1 cellular context compared by ENCODE assay signal in genomic region chr2:209614630-209615369, GRCh38.
TF ChIP-seq lines count a peak whose summit lies in the region.

No MANE protein-coding gene starts in this region.

TF ChIP-seq in WTC11, 78 proteins besides CTCF, POLR2A, EP300 and RAD21 (continued from another document):
- TF ChIP-seq, protein P1, sequence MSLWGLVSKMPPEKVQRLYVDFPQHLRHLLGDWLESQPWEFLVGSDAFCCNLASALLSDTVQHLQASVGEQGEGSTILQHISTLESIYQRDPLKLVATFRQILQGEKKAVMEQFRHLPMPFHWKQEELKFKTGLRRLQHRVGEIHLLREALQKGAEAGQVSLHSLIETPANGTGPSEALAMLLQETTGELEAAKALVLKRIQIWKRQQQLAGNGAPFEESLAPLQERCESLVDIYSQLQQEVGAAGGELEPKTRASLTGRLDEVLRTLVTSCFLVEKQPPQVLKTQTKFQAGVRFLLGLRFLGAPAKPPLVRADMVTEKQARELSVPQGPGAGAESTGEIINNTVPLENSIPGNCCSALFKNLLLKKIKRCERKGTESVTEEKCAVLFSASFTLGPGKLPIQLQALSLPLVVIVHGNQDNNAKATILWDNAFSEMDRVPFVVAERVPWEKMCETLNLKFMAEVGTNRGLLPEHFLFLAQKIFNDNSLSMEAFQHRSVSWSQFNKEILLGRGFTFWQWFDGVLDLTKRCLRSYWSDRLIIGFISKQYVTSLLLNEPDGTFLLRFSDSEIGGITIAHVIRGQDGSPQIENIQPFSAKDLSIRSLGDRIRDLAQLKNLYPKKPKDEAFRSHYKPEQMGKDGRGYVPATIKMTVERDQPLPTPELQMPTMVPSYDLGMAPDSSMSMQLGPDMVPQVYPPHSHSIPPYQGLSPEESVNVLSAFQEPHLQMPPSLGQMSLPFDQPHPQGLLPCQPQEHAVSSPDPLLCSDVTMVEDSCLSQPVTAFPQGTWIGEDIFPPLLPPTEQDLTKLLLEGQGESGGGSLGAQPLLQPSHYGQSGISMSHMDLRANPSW (CRISPR knock-in tag; conservative IDR thresholded peaks at IDR 0.05; ENCODE audit: low read depth): no peak
- no peak for TF ChIP-seq EMX1 (CRISPR knock-in tag; IDR thresholded peaks at IDR 0.05)
- TF ChIP-seq MAX (CRISPR knock-in tag; IDR thresholded peaks at IDR 0.05): no peak
- no peak for TF ChIP-seq USF1 (CRISPR knock-in tag; IDR thresholded peaks at IDR 0.05)
- no peak for TF ChIP-seq MXD4 (CRISPR knock-in tag; IDR thresholded peaks at IDR 0.05; ENCODE audit: borderline replicate concordance)
- TF ChIP-seq, protein P2, sequence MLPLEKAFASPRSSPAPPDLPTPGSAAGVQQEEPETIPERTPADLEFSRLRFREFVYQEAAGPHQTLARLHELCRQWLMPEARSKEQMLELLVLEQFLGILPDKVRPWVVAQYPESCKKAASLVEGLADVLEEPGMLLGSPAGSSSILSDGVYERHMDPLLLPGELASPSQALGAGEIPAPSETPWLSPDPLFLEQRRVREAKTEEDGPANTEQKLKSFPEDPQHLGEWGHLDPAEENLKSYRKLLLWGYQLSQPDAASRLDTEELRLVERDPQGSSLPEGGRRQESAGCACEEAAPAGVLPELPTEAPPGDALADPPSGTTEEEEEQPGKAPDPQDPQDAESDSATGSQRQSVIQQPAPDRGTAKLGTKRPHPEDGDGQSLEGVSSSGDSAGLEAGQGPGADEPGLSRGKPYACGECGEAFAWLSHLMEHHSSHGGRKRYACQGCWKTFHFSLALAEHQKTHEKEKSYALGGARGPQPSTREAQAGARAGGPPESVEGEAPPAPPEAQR (CRISPR knock-in tag; IDR thresholded peaks at IDR 0.05): no peak
- no peak for TF ChIP-seq ZNF219 (CRISPR knock-in tag; IDR thresholded peaks at IDR 0.05; ENCODE audit: borderline replicate concordance)
- no peak for TF ChIP-seq GABPB1 (CRISPR knock-in tag; IDR thresholded peaks at IDR 0.05)
- TF ChIP-seq, protein P3, sequence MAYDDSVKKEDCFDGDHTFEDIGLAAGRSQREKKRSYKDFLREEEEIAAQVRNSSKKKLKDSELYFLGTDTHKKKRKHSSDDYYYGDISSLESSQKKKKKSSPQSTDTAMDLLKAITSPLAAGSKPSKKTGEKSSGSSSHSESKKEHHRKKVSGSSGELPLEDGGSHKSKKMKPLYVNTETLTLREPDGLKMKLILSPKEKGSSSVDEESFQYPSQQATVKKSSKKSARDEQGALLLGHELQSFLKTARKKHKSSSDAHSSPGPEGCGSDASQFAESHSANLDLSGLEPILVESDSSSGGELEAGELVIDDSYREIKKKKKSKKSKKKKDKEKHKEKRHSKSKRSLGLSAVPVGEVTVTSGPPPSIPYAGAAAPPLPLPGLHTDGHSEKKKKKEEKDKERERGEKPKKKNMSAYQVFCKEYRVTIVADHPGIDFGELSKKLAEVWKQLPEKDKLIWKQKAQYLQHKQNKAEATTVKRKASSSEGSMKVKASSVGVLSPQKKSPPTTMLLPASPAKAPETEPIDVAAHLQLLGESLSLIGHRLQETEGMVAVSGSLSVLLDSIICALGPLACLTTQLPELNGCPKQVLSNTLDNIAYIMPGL (CRISPR knock-in tag; IDR thresholded peaks at IDR 0.05): no peak
- TF ChIP-seq HMGA2 (CRISPR knock-in tag; IDR thresholded peaks at IDR 0.05): no peak
- TF ChIP-seq RELA (CRISPR knock-in tag; IDR thresholded peaks at IDR 0.05; ENCODE audit: borderline replicate concordance): no peak
- TF ChIP-seq ZNF232 (CRISPR knock-in tag; IDR thresholded peaks at IDR 0.05): no peak
- 0 out of 2 replicates have a peak, but pooled peaks have one; percentile 31 for TF ChIP-seq FOXJ3 (CRISPR knock-in tag; IDR thresholded peaks at IDR 0.05; ENCODE audit: borderline replicate concordance)
- TF ChIP-seq ZNF317 (CRISPR knock-in tag; IDR thresholded peaks at IDR 0.05; ENCODE audit: borderline replicate concordance, low read depth): no peak
- TF ChIP-seq, protein P4, sequence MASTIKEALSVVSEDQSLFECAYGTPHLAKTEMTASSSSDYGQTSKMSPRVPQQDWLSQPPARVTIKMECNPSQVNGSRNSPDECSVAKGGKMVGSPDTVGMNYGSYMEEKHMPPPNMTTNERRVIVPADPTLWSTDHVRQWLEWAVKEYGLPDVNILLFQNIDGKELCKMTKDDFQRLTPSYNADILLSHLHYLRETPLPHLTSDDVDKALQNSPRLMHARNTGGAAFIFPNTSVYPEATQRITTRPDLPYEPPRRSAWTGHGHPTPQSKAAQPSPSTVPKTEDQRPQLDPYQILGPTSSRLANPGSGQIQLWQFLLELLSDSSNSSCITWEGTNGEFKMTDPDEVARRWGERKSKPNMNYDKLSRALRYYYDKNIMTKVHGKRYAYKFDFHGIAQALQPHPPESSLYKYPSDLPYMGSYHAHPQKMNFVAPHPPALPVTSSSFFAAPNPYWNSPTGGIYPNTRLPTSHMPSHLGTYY (CRISPR knock-in tag; IDR thresholded peaks at IDR 0.05): no peak
- no peak for TF ChIP-seq ZNF121 (CRISPR knock-in tag; IDR thresholded peaks at IDR 0.05)
- no peak for TF ChIP-seq E2F1 (CRISPR knock-in tag; IDR thresholded peaks at IDR 0.05)
- TF ChIP-seq, protein P5, sequence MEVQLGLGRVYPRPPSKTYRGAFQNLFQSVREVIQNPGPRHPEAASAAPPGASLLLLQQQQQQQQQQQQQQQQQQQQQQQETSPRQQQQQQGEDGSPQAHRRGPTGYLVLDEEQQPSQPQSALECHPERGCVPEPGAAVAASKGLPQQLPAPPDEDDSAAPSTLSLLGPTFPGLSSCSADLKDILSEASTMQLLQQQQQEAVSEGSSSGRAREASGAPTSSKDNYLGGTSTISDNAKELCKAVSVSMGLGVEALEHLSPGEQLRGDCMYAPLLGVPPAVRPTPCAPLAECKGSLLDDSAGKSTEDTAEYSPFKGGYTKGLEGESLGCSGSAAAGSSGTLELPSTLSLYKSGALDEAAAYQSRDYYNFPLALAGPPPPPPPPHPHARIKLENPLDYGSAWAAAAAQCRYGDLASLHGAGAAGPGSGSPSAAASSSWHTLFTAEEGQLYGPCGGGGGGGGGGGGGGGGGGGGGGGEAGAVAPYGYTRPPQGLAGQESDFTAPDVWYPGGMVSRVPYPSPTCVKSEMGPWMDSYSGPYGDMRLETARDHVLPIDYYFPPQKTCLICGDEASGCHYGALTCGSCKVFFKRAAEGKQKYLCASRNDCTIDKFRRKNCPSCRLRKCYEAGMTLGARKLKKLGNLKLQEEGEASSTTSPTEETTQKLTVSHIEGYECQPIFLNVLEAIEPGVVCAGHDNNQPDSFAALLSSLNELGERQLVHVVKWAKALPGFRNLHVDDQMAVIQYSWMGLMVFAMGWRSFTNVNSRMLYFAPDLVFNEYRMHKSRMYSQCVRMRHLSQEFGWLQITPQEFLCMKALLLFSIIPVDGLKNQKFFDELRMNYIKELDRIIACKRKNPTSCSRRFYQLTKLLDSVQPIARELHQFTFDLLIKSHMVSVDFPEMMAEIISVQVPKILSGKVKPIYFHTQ (CRISPR knock-in tag; IDR thresholded peaks at IDR 0.05): no peak
- TF ChIP-seq, protein P6, sequence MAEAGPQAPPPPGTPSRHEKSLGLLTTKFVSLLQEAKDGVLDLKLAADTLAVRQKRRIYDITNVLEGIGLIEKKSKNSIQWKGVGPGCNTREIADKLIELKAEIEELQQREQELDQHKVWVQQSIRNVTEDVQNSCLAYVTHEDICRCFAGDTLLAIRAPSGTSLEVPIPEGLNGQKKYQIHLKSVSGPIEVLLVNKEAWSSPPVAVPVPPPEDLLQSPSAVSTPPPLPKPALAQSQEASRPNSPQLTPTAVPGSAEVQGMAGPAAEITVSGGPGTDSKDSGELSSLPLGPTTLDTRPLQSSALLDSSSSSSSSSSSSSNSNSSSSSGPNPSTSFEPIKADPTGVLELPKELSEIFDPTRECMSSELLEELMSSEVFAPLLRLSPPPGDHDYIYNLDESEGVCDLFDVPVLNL (CRISPR knock-in tag; IDR thresholded peaks at IDR 0.05; ENCODE audit: borderline replicate concordance, low read depth): no peak
- no peak for TF ChIP-seq CREB1 (CRISPR knock-in tag; IDR thresholded peaks at IDR 0.05)
